ENCODE assay signal across 8 cellular contexts in the genomic region with DNA sequence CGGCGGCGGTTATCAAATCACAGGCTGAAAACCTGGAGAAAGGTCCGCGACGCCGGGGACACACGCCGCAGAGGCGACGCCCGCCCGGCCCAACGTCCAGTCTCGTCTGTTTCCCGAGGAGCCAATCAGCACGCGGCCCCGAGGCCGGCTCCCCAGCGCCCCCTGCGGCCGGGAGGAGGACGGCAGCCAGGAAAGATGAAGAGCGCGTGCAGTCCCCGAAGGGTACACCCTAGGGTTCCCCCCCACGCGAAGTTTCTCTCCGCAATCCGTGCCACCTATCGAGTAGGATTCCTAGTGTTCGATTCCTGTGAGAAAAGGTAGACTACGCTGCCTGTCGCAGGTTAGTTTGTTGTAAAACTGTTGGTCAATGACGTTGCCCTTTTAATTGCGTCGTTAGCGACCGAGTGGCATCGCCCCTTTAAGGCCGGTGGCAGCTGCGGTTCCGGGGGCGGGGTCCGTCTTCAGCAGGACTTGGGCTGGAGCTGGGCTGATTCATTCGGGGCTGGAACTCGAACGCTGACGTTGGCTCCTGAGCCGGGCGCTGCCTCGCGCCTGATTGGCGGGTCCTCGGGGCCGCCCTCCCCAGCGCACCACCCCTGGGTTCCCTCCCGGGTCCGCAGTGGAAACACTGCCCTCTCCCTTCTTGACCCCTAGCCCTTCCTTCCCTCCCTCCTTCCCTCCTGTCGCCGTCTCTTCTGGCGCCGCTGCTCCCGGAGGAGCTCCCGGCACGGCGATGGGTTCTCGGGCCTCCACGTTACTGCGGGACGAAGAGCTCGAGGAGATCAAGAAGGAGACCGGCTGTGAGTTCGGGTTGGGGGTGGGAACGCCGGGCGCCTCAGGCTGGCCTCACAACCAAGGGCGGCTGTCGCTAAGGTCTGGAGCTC. TPM values are rescaled to one million over a fixed set of nuclear protein-coding genes. Genes with fewer than 3 reads are reported as not detected.
A peak's percentile ranks its signal among the peaks of the same experiment; 100 is the strongest.
DNase-seq lines count a peak whose midpoint lies in the region; ATAC-seq and TF ChIP-seq lines count a peak whose summit lies in the region.

A gene (plus strand): TSS at position 619 of the 884 bp plus-strand sequence. CDS start 115 bp downstream, at position 734.
A gene with protein sequence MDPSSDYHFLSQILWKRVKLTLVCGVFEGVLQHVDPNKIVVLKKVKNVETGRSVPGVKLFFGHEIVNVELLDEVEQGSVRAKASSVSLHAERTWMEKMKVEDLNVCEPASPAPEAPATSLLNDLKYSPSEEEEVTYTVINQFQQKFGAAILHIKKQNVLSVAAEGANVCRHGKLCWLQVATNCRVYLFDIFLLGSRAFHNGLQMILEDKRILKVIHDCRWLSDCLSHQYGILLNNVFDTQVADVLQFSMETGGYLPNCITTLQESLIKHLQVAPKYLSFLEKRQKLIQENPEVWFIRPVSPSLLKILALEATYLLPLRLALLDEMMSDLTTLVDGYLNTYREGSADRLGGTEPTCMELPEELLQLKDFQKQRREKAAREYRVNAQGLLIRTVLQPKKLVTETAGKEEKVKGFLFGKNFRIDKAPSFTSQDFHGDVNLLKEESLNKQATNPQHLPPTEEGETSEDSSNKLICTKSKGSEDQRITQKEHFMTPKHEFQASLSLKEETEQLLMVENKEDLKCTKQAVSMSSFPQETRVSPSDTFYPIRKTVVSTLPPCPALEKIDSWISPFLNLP (minus strand): TSS at position 108 of the 884 bp plus-strand sequence. CDS start 4,182 bp downstream, outside the sequence.

- BruUV-seq in PC-3 (replicated peaks; lab: Mats Ljungman, UMichigan), result no TSS peak

- H3K27ac Mint-ChIP-seq in activated T-cell treated with anti-CD3 and anti-CD28 coated beads, Interleukin-2, amount 50 U/mL, for 24 hours, result peak within 1 kb of the TSS; percentile 91

- no peaks in the 10 kb centered on the region for H3K36me3 ChIP-seq in PC-3 (ENCODE audit: low read depth, low read length)
- H3K36me3 ChIP-seq in esophagus (ENCODE audit: control insufficient read depth in 2 of 2, insufficient read depth in 2 of 2, low read length in 1 of 2), result no peaks in the 10 kb centered on the region
- peaks cover 0 to 2% of the 10 kb centered on the region in 2 donors for H3K36me3 ChIP-seq in mucosa of rectum (ENCODE audit: control insufficient read depth in 2 of 2, insufficient read depth in 2 of 2, low read length in 2 of 2)

- peaks cover 35% of the 10 kb centered on the region for H3K4me1 Mint-ChIP-seq in activated T-cell treated with anti-CD3 and anti-CD28 coated beads, Interleukin-2, amount 50 U/mL, for 24 hours (ENCODE audit: low read depth)

- no peaks in the 10 kb centered on the region for H3K27me3 ChIP-seq in PC-3 (ENCODE audit: low read length)
- no peaks in the 10 kb centered on the region for H3K27me3 ChIP-seq in esophagus (ENCODE audit: control insufficient read depth in 1 of 2, insufficient read depth in 2 of 2, low read length in 2 of 2)
- H3K27me3 ChIP-seq in mucosa of rectum (ENCODE audit: control insufficient read depth in 2 of 2, insufficient read depth in 2 of 2, low read length in 2 of 2), result no peaks in the 10 kb centered on the region

- no peaks in the 10 kb centered on the region for H3F3A ChIP-seq in PC-3 (ENCODE audit: low read length, unreplicated experiment)

- H3K4me3 ChIP-seq in PC-3 (ENCODE audit: low read length) (peak within 1 kb of the TSS; percentile 92), esophagus (ENCODE audit: low read depth in 1 of 2, low read length in 2 of 2) (peak within 1 kb of the TSS; percentile 75 to 91), mucosa of rectum (ENCODE audit: low read length in 2 of 2) (peak within 1 kb of the TSS; percentile 91 to 99)

- POLR2A ChIA-PET in PC-3 (lab: Charles Lee; ENCODE audit: unreplicated experiment), result interaction anchor here (0.5 to 0.6 kb wide), 2 partner anchors 115 to 182 kb away, joined by 4 to 5 read pairs; a partner anchor contains a TSS

- H3K4me2 ChIP-seq in PC-3 (ENCODE audit: low read length), result peak within 1 kb of the TSS; percentile 99

- ATAC-seq in GM21717 (IDR thresholded peaks at IDR 0.05; ENCODE audit: unreplicated experiment), result peak; percentile 87
- peak; percentile 99 for ATAC-seq in PC-3

- H3K9me2 ChIP-seq in PC-3 (replicated peaks; ENCODE audit: low read length), result no peaks in the 10 kb centered on the region

- H3K4me1 ChIP-seq in PC-3 (ENCODE audit: insufficient read depth, low read length) (peaks cover 18% of the 10 kb centered on the region), esophagus (ENCODE audit: control insufficient read depth in 2 of 2, insufficient read depth in 2 of 2, low read length in 1 of 2) (no peaks in the 10 kb centered on the region), mucosa of rectum (ENCODE audit: control insufficient read depth in 2 of 2, insufficient read depth in 2 of 2, low read length in 2 of 2) (peaks cover 11 to 14% of the 10 kb centered on the region in 2 donors)

- H3K79me2 ChIP-seq in PC-3 (ENCODE audit: low read length), result peaks cover 45% of the 10 kb centered on the region

- 0 to 1% methylated on average over 77 to 80 of the region's 80 CpGs for whole genome bisulfite sequencing in esophagus, 2 donors

- H3K9ac ChIP-seq in PC-3 (ENCODE audit: low read length), result peak within 1 kb of the TSS; percentile 76
- H3K9ac ChIP-seq in mucosa of rectum (ENCODE audit: low read depth in 1 of 2, low read length in 2 of 2), result peak within 1 kb of the TSS; percentile 96 to 98

- no peaks in the 10 kb centered on the region for H4K20me1 ChIP-seq in PC-3 (ENCODE audit: low read length)

- in situ Hi-C loops in KBM-7 (cut with MboI; ENCODE audit: low pct_unique_long_range_greater_than_20kb, low sequenced_read_pairs), result no loop called here

- CTCF ChIA-PET in PC-3 (lab: Charles Lee), result interaction anchor here (0.6 to 0.7 kb wide), 2 partner anchors 11 to 100 kb away, joined by 4 to 6 read pairs; no protein-coding TSS in a partner anchor

- peak; percentile 75 for DNase-seq in DMS79 (lab: John Stamatoyannopoulos, UW)
- peak; percentile 95 for DNase-seq in KBM-7
- peak; percentile 97 for DNase-seq in PC-3
- peak; percentile 97 for DNase-seq in activated T-cell treated with anti-CD3 and anti-CD28 coated beads, Interleukin-2, amount 50 U/mL, for 24 hours
- DNase-seq in stimulated activated CD8-positive, alpha-beta memory T cell treated with anti-CD3 and anti-CD28 coated beads, Interleukin-4, amount 100 ng/mL, for 4 hours (ENCODE audit: low read depth in 2 of 2, low spot score in 1 of 2), result peak; percentile 82 to 92

- no peaks in the 10 kb centered on the region for H3K27me3 Mint-ChIP-seq in activated T-cell treated with anti-CD3 and anti-CD28 coated beads, Interleukin-2, amount 50 U/mL, for 24 hours

- peaks cover 3% of the 10 kb centered on the region for H3K9me3 Mint-ChIP-seq in activated T-cell treated with anti-CD3 and anti-CD28 coated beads, Interleukin-2, amount 50 U/mL, for 24 hours

- H2AFZ ChIP-seq in PC-3 (ENCODE audit: low read length), result peak within 1 kb of the TSS; percentile 92

- H3K36me3 Mint-ChIP-seq in activated T-cell treated with anti-CD3 and anti-CD28 coated beads, Interleukin-2, amount 50 U/mL, for 24 hours (ENCODE audit: low read depth), result peaks cover 5% of the 10 kb centered on the region

- intact Hi-C loops in PC-3 (cut with micrococcal nuclease), result loop anchor here (1.0 kb wide), 3 partner anchors 50 to 115 kb away; a partner anchor contains a TSS

- peak within 1 kb of the TSS; percentile 50 for H3K27ac ChIP-seq in PC-3 (ENCODE audit: low read length)
- H3K27ac ChIP-seq in esophagus (ENCODE audit: low read depth in 2 of 2, low read length in 1 of 2), result peak within 1 kb of the TSS; percentile 95 to 97
- peak within 1 kb of the TSS; percentile 95 to 96 for H3K27ac ChIP-seq in mucosa of rectum (ENCODE audit: low read depth in 2 of 2, low read length in 2 of 2)

- peak; percentile 90 for TF ChIP-seq CTCF in PC-3 (conservative IDR thresholded peaks at IDR 0.05; ENCODE audit: low read depth, low read length)

- H3K4me3 Mint-ChIP-seq in activated T-cell treated with anti-CD3 and anti-CD28 coated beads, Interleukin-2, amount 50 U/mL, for 24 hours, result peak within 1 kb of the TSS; percentile 90

- H3K9me3 ChIP-seq in PC-3 (ENCODE audit: low read length) (no peaks in the 10 kb centered on the region), esophagus (ENCODE audit: control insufficient read depth in 2 of 2, insufficient read depth in 1 of 2, low read depth in 1 of 2, low read length in 1 of 2) (no peaks in the 10 kb centered on the region), mucosa of rectum (ENCODE audit: control insufficient read depth in 2 of 2, low read length in 2 of 2) (no peaks in the 10 kb centered on the region)

RNA-seq across cellular contexts. Expression of the first gene that starts in this region (rescaled TPM):
- 62.2 and 107 TPM in 2 replicates for total RNA-seq in PC-3 (2014; rRNA removed)
- polyA plus RNA-seq in esophagus, result 10 to 100 TPM; 54.9 to 63.6 TPM

RNA-seq across cellular contexts. Expression of the second gene that starts in this region (rescaled TPM):
- not detected in 2 replicates for total RNA-seq in PC-3 (2014; rRNA removed)
- not detected for polyA plus RNA-seq in esophagus

Comparison
In these comparisons a context has a peak if more than half of its experiments do, and no peak if none do; other contexts are left out.
1. Peak in every context shown above with its lines: DNase-seq, ATAC-seq, H3K4me3 ChIP-seq and H3K27ac ChIP-seq.